1 cellular context compared by ENCODE assay signal in genomic region chr7:130668258-130669050, GRCh38.
A peak's percentile ranks its signal among the peaks of the same experiment; 100 is the strongest.
TF ChIP-seq lines count a peak whose summit lies in the region.

COPG2 (minus strand) TSS chr7:130668748; CDS start chr7:130668668, 80 bp downstream.

TF ChIP-seq in HepG2, 621 proteins besides CTCF, POLR2A, EP300 and RAD21 (continued from another document and continues in another):
- TF ChIP-seq, protein P1, sequence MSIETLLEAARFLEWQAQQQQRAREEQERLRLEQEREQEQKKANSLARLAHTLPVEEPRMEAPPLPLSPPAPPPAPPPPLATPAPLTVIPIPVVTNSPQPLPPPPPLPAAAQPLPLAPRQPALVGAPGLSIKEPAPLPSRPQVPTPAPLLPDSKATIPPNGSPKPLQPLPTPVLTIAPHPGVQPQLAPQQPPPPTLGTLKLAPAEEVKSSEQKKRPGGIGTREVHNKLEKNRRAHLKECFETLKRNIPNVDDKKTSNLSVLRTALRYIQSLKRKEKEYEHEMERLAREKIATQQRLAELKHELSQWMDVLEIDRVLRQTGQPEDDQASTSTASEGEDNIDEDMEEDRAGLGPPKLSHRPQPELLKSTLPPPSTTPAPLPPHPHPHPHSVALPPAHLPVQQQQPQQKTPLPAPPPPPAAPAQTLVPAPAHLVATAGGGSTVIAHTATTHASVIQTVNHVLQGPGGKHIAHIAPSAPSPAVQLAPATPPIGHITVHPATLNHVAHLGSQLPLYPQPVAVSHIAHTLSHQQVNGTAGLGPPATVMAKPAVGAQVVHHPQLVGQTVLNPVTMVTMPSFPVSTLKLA (IDR thresholded peaks at IDR 0.05), result no peak
- TF ChIP-seq ZNF253 (CRISPR knock-in tag; IDR thresholded peaks at IDR 0.05; ENCODE audit: borderline replicate concordance) (no peak), ZNF263 (CRISPR knock-in tag; IDR thresholded peaks at IDR 0.05) (peak; percentile 33; the same call in 1 of the 2 replicates), ZNF614 (CRISPR knock-in tag; IDR thresholded peaks at IDR 0.05; ENCODE audit: borderline replicate concordance) (no peak), FOXA1 (IDR thresholded peaks at IDR 0.05) (no peak), FOXA1 (CRISPR knock-in tag; IDR thresholded peaks at IDR 0.05) (no peak), TFDP1 (CRISPR knock-in tag; IDR thresholded peaks at IDR 0.05; ENCODE audit: borderline replicate concordance) (peak; percentile 24; the same call in 1 of the 2 replicates), SP4 (CRISPR knock-in tag; IDR thresholded peaks at IDR 0.05) (peak; percentile 72), ZMYM2 (CRISPR knock-in tag; IDR thresholded peaks at IDR 0.05) (no peak), AKNA (CRISPR knock-in tag; IDR thresholded peaks at IDR 0.05; ENCODE audit: borderline replicate concordance) (no peak), ZNF740 (CRISPR knock-in tag; IDR thresholded peaks at IDR 0.05) (no peak), RFX1 (IDR thresholded peaks at IDR 0.05) (no peak), ZNF850 (CRISPR knock-in tag; conservative IDR thresholded peaks at IDR 0.05) (no peak), TBX2 (CRISPR knock-in tag; IDR thresholded peaks at IDR 0.05; ENCODE audit: borderline replicate concordance) (peak; percentile 39; the same call in 1 of the 2 replicates), ZNF180 (CRISPR knock-in tag; IDR thresholded peaks at IDR 0.05; ENCODE audit: borderline replicate concordance, low read depth) (no peak), ADNP (CRISPR knock-in tag; IDR thresholded peaks at IDR 0.05) (no peak), IRF9 (CRISPR knock-in tag; IDR thresholded peaks at IDR 0.05; ENCODE audit: borderline replicate concordance) (peak; percentile 61; the same call in 1 of the 2 replicates), DNMT1 (CRISPR knock-in tag; IDR thresholded peaks at IDR 0.05) (no peak), EZH2 (conservative IDR thresholded peaks at IDR 0.05; ENCODE audit: low read depth, low read length) (no peak), ZNF775 (CRISPR knock-in tag; IDR thresholded peaks at IDR 0.05; ENCODE audit: borderline replicate concordance) (no peak), ZNF33B (CRISPR knock-in tag; IDR thresholded peaks at IDR 0.05) (peak; percentile 74; the same call in 1 of the 2 replicates), SIN3B (IDR thresholded peaks at IDR 0.05; ENCODE audit: low read length) (no peak), SOX6 (IDR thresholded peaks at IDR 0.05) (no peak), SOX6 (CRISPR knock-in tag; IDR thresholded peaks at IDR 0.05) (no peak), ZFY (CRISPR knock-in tag; IDR thresholded peaks at IDR 0.05) (peak; percentile 80), PHF5A (CRISPR knock-in tag; IDR thresholded peaks at IDR 0.05; ENCODE audit: low read depth, unreplicated experiment) (no peak), CBX5 (CRISPR knock-in tag; IDR thresholded peaks at IDR 0.05; ENCODE audit: borderline replicate concordance) (no peak), IKZF1 (IDR thresholded peaks at IDR 0.05) (no peak), SMAD3 (CRISPR knock-in tag; IDR thresholded peaks at IDR 0.05) (no peak), ATAD3A (CRISPR knock-in tag; IDR thresholded peaks at IDR 0.05) (no peak)
- TF ChIP-seq, protein P2, sequence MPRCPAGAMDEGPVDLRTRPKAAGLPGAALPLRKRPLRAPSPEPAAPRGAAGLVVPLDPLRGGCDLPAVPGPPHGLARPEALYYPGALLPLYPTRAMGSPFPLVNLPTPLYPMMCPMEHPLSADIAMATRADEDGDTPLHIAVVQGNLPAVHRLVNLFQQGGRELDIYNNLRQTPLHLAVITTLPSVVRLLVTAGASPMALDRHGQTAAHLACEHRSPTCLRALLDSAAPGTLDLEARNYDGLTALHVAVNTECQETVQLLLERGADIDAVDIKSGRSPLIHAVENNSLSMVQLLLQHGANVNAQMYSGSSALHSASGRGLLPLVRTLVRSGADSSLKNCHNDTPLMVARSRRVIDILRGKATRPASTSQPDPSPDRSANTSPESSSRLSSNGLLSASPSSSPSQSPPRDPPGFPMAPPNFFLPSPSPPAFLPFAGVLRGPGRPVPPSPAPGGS (CRISPR knock-in tag; IDR thresholded peaks at IDR 0.05), result no peak
- TF ChIP-seq, protein P3, sequence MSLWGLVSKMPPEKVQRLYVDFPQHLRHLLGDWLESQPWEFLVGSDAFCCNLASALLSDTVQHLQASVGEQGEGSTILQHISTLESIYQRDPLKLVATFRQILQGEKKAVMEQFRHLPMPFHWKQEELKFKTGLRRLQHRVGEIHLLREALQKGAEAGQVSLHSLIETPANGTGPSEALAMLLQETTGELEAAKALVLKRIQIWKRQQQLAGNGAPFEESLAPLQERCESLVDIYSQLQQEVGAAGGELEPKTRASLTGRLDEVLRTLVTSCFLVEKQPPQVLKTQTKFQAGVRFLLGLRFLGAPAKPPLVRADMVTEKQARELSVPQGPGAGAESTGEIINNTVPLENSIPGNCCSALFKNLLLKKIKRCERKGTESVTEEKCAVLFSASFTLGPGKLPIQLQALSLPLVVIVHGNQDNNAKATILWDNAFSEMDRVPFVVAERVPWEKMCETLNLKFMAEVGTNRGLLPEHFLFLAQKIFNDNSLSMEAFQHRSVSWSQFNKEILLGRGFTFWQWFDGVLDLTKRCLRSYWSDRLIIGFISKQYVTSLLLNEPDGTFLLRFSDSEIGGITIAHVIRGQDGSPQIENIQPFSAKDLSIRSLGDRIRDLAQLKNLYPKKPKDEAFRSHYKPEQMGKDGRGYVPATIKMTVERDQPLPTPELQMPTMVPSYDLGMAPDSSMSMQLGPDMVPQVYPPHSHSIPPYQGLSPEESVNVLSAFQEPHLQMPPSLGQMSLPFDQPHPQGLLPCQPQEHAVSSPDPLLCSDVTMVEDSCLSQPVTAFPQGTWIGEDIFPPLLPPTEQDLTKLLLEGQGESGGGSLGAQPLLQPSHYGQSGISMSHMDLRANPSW (CRISPR knock-in tag; IDR thresholded peaks at IDR 0.05; ENCODE audit: borderline replicate concordance), result no peak; the same call in 1 of the 2 replicates
- TF ChIP-seq, protein P4, sequence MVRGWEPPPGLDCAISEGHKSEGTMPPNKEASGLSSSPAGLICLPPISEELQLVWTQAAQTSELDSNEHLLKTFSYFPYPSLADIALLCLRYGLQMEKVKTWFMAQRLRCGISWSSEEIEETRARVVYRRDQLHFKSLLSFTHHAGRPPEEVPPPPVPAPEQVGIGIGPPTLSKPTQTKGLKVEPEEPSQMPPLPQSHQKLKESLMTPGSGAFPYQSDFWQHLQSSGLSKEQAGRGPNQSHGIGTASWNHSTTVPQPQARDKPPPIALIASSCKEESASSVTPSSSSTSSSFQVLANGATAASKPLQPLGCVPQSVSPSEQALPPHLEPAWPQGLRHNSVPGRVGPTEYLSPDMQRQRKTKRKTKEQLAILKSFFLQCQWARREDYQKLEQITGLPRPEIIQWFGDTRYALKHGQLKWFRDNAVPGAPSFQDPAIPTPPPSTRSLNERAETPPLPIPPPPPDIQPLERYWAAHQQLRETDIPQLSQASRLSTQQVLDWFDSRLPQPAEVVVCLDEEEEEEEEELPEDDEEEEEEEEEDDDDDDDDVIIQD (CRISPR knock-in tag; IDR thresholded peaks at IDR 0.05; ENCODE audit: low read depth), result no peak
- TF ChIP-seq, protein P5, sequence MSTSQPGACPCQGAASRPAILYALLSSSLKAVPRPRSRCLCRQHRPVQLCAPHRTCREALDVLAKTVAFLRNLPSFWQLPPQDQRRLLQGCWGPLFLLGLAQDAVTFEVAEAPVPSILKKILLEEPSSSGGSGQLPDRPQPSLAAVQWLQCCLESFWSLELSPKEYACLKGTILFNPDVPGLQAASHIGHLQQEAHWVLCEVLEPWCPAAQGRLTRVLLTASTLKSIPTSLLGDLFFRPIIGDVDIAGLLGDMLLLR (CRISPR knock-in tag; IDR thresholded peaks at IDR 0.05), result no peak
- TF ChIP-seq, protein P6, sequence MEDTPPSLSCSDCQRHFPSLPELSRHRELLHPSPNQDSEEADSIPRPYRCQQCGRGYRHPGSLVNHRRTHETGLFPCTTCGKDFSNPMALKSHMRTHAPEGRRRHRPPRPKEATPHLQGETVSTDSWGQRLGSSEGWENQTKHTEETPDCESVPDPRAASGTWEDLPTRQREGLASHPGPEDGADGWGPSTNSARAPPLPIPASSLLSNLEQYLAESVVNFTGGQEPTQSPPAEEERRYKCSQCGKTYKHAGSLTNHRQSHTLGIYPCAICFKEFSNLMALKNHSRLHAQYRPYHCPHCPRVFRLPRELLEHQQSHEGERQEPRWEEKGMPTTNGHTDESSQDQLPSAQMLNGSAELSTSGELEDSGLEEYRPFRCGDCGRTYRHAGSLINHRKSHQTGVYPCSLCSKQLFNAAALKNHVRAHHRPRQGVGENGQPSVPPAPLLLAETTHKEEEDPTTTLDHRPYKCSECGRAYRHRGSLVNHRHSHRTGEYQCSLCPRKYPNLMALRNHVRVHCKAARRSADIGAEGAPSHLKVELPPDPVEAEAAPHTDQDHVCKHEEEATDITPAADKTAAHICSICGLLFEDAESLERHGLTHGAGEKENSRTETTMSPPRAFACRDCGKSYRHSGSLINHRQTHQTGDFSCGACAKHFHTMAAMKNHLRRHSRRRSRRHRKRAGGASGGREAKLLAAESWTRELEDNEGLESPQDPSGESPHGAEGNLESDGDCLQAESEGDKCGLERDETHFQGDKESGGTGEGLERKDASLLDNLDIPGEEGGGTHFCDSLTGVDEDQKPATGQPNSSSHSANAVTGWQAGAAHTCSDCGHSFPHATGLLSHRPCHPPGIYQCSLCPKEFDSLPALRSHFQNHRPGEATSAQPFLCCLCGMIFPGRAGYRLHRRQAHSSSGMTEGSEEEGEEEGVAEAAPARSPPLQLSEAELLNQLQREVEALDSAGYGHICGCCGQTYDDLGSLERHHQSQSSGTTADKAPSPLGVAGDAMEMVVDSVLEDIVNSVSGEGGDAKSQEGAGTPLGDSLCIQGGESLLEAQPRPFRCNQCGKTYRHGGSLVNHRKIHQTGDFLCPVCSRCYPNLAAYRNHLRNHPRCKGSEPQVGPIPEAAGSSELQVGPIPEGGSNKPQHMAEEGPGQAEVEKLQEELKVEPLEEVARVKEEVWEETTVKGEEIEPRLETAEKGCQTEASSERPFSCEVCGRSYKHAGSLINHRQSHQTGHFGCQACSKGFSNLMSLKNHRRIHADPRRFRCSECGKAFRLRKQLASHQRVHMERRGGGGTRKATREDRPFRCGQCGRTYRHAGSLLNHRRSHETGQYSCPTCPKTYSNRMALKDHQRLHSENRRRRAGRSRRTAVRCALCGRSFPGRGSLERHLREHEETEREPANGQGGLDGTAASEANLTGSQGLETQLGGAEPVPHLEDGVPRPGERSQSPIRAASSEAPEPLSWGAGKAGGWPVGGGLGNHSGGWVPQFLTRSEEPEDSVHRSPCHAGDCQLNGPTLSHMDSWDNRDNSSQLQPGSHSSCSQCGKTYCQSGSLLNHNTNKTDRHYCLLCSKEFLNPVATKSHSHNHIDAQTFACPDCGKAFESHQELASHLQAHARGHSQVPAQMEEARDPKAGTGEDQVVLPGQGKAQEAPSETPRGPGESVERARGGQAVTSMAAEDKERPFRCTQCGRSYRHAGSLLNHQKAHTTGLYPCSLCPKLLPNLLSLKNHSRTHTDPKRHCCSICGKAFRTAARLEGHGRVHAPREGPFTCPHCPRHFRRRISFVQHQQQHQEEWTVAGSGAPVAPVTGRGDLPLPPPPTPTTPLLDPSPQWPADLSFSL (CRISPR knock-in tag; IDR thresholded peaks at IDR 0.05), result no peak
